In the genomic region with DNA sequence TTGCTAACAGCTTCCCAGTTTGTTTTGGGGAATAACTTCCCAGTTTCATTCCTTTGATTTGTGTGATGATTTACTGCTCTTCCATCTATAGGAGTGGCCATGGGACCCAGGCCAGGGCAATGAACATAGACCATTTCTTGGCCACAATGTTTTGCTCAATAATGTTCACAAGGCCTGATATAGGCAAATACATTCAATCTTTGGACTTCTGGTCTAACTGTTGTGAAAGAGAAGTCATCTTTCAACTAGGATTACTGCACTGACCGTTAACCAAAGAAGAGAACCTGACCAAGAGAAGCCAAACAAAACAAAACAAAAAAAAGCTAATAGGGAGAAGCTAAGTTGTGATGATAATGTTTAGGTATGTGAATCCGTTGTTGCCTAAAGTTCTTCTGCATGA, we compare ENCODE assay signal across 1 cellular context.
TF ChIP-seq lines count a peak whose summit lies in the region.

No MANE protein-coding gene starts in this region.

TF ChIP-seq in HepG2, 621 proteins besides CTCF, POLR2A, EP300 and RAD21 (continued from another document and continues in another):
- TF ChIP-seq, protein P1, sequence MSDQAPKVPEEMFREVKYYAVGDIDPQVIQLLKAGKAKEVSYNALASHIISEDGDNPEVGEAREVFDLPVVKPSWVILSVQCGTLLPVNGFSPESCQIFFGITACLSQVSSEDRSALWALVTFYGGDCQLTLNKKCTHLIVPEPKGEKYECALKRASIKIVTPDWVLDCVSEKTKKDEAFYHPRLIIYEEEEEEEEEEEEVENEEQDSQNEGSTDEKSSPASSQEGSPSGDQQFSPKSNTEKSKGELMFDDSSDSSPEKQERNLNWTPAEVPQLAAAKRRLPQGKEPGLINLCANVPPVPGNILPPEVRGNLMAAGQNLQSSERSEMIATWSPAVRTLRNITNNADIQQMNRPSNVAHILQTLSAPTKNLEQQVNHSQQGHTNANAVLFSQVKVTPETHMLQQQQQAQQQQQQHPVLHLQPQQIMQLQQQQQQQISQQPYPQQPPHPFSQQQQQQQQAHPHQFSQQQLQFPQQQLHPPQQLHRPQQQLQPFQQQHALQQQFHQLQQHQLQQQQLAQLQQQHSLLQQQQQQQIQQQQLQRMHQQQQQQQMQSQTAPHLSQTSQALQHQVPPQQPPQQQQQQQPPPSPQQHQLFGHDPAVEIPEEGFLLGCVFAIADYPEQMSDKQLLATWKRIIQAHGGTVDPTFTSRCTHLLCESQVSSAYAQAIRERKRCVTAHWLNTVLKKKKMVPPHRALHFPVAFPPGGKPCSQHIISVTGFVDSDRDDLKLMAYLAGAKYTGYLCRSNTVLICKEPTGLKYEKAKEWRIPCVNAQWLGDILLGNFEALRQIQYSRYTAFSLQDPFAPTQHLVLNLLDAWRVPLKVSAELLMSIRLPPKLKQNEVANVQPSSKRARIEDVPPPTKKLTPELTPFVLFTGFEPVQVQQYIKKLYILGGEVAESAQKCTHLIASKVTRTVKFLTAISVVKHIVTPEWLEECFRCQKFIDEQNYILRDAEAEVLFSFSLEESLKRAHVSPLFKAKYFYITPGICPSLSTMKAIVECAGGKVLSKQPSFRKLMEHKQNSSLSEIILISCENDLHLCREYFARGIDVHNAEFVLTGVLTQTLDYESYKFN (CRISPR knock-in tag; conservative IDR thresholded peaks at IDR 0.05): peak; percentile 79
- TF ChIP-seq SMYD3 (CRISPR knock-in tag; IDR thresholded peaks at IDR 0.05) (no peak), SNAI1 (CRISPR knock-in tag; IDR thresholded peaks at IDR 0.05; ENCODE audit: borderline replicate concordance) (no peak), GZF1 (CRISPR knock-in tag; IDR thresholded peaks at IDR 0.05) (no peak), MIXL1 (CRISPR knock-in tag; IDR thresholded peaks at IDR 0.05) (peak; percentile 55; the same call in 1 of the 2 replicates), MAFG (CRISPR knock-in tag; IDR thresholded peaks at IDR 0.05) (no peak), ZNF20 (CRISPR knock-in tag; IDR thresholded peaks at IDR 0.05) (no peak), TBX3 (IDR thresholded peaks at IDR 0.05; ENCODE audit: borderline replicate concordance) (no peak), SOX6 (IDR thresholded peaks at IDR 0.05) (no peak), SOX6 (CRISPR knock-in tag; IDR thresholded peaks at IDR 0.05) (peak; percentile 78), TAF15 (IDR thresholded peaks at IDR 0.05; ENCODE audit: low read depth, low read length, poor library complexity, severe bottlenecking) (no peak), ELF1 (CRISPR knock-in tag; IDR thresholded peaks at IDR 0.05) (no peak), TOE1 (CRISPR knock-in tag; IDR thresholded peaks at IDR 0.05) (no peak), ZNF207 (IDR thresholded peaks at IDR 0.05; ENCODE audit: borderline replicate concordance) (no peak), SRSF9 (IDR thresholded peaks at IDR 0.05; ENCODE audit: borderline replicate concordance, insufficient read depth, low read depth, low read length, poor library complexity, severe bottlenecking) (no peak), PLRG1 (conservative IDR thresholded peaks at IDR 0.05) (no peak), HOXA5 (CRISPR knock-in tag; IDR thresholded peaks at IDR 0.05) (no peak), ASH2L (IDR thresholded peaks at IDR 0.05; ENCODE audit: insufficient read length, low read depth, low read length) (peak; percentile 22), NKX3-1 (CRISPR knock-in tag; IDR thresholded peaks at IDR 0.05) (no peak), ZNF678 (CRISPR knock-in tag; IDR thresholded peaks at IDR 0.05) (no peak), MTA3 (CRISPR knock-in tag; IDR thresholded peaks at IDR 0.05) (no peak), SUZ12 (IDR thresholded peaks at IDR 0.05; ENCODE audit: low read depth, low read length) (no peak), ZNF234 (CRISPR knock-in tag; conservative IDR thresholded peaks at IDR 0.05) (no peak), KLF6 (CRISPR knock-in tag; IDR thresholded peaks at IDR 0.05) (no peak), TGIF2 (CRISPR knock-in tag; IDR thresholded peaks at IDR 0.05) (no peak), NAIF1 (CRISPR knock-in tag; IDR thresholded peaks at IDR 0.05; ENCODE audit: borderline replicate concordance) (no peak), ZNF484 (CRISPR knock-in tag; IDR thresholded peaks at IDR 0.05; ENCODE audit: borderline replicate concordance, low read depth) (no peak), ZNF382 (CRISPR knock-in tag; IDR thresholded peaks at IDR 0.05; ENCODE audit: borderline replicate concordance) (no peak), TCF7 (IDR thresholded peaks at IDR 0.05; ENCODE audit: low read depth) (0 out of 2 replicates have a peak, but pooled peaks have one; percentile 13), SETDB1 (CRISPR knock-in tag; IDR thresholded peaks at IDR 0.05; ENCODE audit: borderline replicate concordance) (no peak), ZNF567 (CRISPR knock-in tag; IDR thresholded peaks at IDR 0.05; ENCODE audit: borderline replicate concordance) (no peak)
- TF ChIP-seq, protein P2, sequence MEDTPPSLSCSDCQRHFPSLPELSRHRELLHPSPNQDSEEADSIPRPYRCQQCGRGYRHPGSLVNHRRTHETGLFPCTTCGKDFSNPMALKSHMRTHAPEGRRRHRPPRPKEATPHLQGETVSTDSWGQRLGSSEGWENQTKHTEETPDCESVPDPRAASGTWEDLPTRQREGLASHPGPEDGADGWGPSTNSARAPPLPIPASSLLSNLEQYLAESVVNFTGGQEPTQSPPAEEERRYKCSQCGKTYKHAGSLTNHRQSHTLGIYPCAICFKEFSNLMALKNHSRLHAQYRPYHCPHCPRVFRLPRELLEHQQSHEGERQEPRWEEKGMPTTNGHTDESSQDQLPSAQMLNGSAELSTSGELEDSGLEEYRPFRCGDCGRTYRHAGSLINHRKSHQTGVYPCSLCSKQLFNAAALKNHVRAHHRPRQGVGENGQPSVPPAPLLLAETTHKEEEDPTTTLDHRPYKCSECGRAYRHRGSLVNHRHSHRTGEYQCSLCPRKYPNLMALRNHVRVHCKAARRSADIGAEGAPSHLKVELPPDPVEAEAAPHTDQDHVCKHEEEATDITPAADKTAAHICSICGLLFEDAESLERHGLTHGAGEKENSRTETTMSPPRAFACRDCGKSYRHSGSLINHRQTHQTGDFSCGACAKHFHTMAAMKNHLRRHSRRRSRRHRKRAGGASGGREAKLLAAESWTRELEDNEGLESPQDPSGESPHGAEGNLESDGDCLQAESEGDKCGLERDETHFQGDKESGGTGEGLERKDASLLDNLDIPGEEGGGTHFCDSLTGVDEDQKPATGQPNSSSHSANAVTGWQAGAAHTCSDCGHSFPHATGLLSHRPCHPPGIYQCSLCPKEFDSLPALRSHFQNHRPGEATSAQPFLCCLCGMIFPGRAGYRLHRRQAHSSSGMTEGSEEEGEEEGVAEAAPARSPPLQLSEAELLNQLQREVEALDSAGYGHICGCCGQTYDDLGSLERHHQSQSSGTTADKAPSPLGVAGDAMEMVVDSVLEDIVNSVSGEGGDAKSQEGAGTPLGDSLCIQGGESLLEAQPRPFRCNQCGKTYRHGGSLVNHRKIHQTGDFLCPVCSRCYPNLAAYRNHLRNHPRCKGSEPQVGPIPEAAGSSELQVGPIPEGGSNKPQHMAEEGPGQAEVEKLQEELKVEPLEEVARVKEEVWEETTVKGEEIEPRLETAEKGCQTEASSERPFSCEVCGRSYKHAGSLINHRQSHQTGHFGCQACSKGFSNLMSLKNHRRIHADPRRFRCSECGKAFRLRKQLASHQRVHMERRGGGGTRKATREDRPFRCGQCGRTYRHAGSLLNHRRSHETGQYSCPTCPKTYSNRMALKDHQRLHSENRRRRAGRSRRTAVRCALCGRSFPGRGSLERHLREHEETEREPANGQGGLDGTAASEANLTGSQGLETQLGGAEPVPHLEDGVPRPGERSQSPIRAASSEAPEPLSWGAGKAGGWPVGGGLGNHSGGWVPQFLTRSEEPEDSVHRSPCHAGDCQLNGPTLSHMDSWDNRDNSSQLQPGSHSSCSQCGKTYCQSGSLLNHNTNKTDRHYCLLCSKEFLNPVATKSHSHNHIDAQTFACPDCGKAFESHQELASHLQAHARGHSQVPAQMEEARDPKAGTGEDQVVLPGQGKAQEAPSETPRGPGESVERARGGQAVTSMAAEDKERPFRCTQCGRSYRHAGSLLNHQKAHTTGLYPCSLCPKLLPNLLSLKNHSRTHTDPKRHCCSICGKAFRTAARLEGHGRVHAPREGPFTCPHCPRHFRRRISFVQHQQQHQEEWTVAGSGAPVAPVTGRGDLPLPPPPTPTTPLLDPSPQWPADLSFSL (CRISPR knock-in tag; IDR thresholded peaks at IDR 0.05): no peak
- TF ChIP-seq, protein P3, sequence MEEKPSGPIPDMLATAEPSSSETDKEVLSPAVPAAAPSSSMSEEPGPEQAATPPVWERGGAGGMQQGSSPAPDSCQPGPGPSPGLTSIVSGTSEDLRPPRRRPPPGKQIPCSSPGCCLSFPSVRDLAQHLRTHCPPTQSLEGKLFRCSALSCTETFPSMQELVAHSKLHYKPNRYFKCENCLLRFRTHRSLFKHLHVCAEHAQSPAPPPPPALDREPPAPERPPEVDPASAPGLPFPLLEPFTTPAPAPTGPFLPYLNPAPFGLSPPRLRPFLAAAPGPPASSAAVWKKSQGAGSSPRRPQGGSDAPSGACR (CRISPR knock-in tag; IDR thresholded peaks at IDR 0.05): no peak
- TF ChIP-seq, protein P4, sequence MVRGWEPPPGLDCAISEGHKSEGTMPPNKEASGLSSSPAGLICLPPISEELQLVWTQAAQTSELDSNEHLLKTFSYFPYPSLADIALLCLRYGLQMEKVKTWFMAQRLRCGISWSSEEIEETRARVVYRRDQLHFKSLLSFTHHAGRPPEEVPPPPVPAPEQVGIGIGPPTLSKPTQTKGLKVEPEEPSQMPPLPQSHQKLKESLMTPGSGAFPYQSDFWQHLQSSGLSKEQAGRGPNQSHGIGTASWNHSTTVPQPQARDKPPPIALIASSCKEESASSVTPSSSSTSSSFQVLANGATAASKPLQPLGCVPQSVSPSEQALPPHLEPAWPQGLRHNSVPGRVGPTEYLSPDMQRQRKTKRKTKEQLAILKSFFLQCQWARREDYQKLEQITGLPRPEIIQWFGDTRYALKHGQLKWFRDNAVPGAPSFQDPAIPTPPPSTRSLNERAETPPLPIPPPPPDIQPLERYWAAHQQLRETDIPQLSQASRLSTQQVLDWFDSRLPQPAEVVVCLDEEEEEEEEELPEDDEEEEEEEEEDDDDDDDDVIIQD (CRISPR knock-in tag; IDR thresholded peaks at IDR 0.05; ENCODE audit: low read depth): no peak
- TF ChIP-seq, protein P5, sequence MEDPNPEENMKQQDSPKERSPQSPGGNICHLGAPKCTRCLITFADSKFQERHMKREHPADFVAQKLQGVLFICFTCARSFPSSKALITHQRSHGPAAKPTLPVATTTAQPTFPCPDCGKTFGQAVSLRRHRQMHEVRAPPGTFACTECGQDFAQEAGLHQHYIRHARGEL (CRISPR knock-in tag; IDR thresholded peaks at IDR 0.05): no peak
- TF ChIP-seq, protein P6, sequence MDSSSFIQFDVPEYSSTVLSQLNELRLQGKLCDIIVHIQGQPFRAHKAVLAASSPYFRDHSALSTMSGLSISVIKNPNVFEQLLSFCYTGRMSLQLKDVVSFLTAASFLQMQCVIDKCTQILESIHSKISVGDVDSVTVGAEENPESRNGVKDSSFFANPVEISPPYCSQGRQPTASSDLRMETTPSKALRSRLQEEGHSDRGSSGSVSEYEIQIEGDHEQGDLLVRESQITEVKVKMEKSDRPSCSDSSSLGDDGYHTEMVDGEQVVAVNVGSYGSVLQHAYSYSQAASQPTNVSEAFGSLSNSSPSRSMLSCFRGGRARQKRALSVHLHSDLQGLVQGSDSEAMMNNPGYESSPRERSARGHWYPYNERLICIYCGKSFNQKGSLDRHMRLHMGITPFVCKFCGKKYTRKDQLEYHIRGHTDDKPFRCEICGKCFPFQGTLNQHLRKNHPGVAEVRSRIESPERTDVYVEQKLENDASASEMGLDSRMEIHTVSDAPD (CRISPR knock-in tag; IDR thresholded peaks at IDR 0.05): peak; percentile 43; the same call in 1 of the 2 replicates
- TF ChIP-seq, protein P7, sequence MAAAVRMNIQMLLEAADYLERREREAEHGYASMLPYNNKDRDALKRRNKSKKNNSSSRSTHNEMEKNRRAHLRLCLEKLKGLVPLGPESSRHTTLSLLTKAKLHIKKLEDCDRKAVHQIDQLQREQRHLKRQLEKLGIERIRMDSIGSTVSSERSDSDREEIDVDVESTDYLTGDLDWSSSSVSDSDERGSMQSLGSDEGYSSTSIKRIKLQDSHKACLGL (CRISPR knock-in tag; IDR thresholded peaks at IDR 0.05): no peak
- TF ChIP-seq, protein P8, sequence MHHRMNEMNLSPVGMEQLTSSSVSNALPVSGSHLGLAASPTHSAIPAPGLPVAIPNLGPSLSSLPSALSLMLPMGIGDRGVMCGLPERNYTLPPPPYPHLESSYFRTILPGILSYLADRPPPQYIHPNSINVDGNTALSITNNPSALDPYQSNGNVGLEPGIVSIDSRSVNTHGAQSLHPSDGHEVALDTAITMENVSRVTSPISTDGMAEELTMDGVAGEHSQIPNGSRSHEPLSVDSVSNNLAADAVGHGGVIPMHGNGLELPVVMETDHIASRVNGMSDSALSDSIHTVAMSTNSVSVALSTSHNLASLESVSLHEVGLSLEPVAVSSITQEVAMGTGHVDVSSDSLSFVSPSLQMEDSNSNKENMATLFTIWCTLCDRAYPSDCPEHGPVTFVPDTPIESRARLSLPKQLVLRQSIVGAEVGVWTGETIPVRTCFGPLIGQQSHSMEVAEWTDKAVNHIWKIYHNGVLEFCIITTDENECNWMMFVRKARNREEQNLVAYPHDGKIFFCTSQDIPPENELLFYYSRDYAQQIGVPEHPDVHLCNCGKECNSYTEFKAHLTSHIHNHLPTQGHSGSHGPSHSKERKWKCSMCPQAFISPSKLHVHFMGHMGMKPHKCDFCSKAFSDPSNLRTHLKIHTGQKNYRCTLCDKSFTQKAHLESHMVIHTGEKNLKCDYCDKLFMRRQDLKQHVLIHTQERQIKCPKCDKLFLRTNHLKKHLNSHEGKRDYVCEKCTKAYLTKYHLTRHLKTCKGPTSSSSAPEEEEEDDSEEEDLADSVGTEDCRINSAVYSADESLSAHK (CRISPR knock-in tag; IDR thresholded peaks at IDR 0.05; ENCODE audit: borderline replicate concordance): no peak
- TF ChIP-seq, protein P9, sequence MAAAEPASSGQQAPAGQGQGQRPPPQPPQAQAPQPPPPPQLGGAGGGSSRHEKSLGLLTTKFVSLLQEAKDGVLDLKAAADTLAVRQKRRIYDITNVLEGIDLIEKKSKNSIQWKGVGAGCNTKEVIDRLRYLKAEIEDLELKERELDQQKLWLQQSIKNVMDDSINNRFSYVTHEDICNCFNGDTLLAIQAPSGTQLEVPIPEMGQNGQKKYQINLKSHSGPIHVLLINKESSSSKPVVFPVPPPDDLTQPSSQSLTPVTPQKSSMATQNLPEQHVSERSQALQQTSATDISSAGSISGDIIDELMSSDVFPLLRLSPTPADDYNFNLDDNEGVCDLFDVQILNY (CRISPR knock-in tag; conservative IDR thresholded peaks at IDR 0.05): no peak
- TF ChIP-seq, protein P10, sequence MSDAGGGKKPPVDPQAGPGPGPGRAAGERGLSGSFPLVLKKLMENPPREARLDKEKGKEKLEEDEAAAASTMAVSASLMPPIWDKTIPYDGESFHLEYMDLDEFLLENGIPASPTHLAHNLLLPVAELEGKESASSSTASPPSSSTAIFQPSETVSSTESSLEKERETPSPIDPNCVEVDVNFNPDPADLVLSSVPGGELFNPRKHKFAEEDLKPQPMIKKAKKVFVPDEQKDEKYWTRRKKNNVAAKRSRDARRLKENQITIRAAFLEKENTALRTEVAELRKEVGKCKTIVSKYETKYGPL (CRISPR knock-in tag; IDR thresholded peaks at IDR 0.05): no peak
